Comparison of ENCODE assay signal across 26 cellular contexts in the genomic region with DNA sequence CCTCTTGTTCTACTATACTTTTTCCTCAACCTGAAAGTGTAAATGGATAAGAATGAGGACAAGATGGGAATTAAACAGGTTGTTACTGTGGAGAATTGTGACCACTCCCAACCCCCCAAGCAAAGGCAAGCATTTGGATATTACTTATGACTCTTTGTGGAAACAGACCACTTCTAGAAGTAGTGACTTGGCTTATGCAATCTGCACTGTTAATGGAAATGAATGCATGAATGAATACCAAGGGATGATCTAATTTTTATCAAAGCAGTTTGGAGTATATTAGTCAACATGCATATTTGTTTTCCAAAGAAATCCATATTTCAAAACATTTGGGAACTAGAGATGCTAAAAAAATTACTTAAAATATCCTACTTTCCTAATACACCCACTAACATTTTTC. TPM values are rescaled to one million over a fixed set of nuclear protein-coding genes. Genes with fewer than 3 reads are reported as not detected.
DNase-seq lines count a peak whose midpoint lies in the region; ATAC-seq and TF ChIP-seq lines count a peak whose summit lies in the region.
"Had no signal": no experiment of that assay in that cellular context is flagged by ENCODE, and none has a peak within 500 bp of the region (broad histone marks: within the 10 kb centered on the region; RNA-seq: fewer than 3 reads in every experiment).

No MANE protein-coding gene starts in this region.

- no peak overlapping the region for H3K4me3 ChIP-seq in esophagus muscularis mucosa
- H3K4me3 ChIP-seq in mesenchymal stem cell (ENCODE audit: insufficient read depth in 1 of 2, low read depth in 1 of 2, low read length in 2 of 2): peak overlapping the region in 1 of 2 experiments; percentile 30
- H3K4me3 ChIP-seq: right atrium auricular region, transverse colon had no signal

- H2BK120ac ChIP-seq in mesenchymal stem cell (ENCODE audit: low read depth, low read length): no peak overlapping the region

- no peak for ATAC-seq in GM19455 (IDR thresholded peaks at IDR 0.05; ENCODE audit: unreplicated experiment)
- ATAC-seq in stimulated activated naive CD8-positive, alpha-beta T cell treated with anti-CD3 and anti-CD28 coated beads, Interleukin-15, Interleukin-2, amounts not matched to agents 100 U/mL and 50 U/mL, for 24 hours: no peak
- ATAC-seq: activated CD8-positive, alpha-beta T cell treated with anti-CD3 and anti-CD28 coated beads for 36 hours; activated naive CD8-positive, alpha-beta T cell treated with anti-CD3 and anti-CD28 coated beads, Interleukin-2, amount 50 U/mL, for 24 hours; natural killer cell; Panc1; stimulated activated naive CD8-positive, alpha-beta T cell treated with anti-CD3 and anti-CD28 coated beads, Interleukin-15, amount 100 ng/mL, for 72 hours; T-cell had no signal

- H2BK5ac ChIP-seq in mesenchymal stem cell (ENCODE audit: low read depth, low read length, poor library complexity, severe bottlenecking): no peak overlapping the region

- peaks cover 24% of the 10 kb centered on the region for H3K79me1 ChIP-seq in mesenchymal stem cell (replicated peaks; ENCODE audit: low read length, poor library complexity, severe bottlenecking)

- no peak for TF ChIP-seq EP300 in esophagus muscularis mucosa (IDR thresholded peaks at IDR 0.05)

- no peak overlapping the region for H3K14ac ChIP-seq in mesenchymal stem cell (ENCODE audit: low read length in 2 of 2)

- TF ChIP-seq CTCF in esophagus muscularis mucosa (IDR thresholded peaks at IDR 0.05): no peak

- no peak overlapping the region for H3K23ac ChIP-seq in mesenchymal stem cell (ENCODE audit: low read length in 2 of 2)

- no peak overlapping the region for H2BK15ac ChIP-seq in mesenchymal stem cell (ENCODE audit: low read depth, poor library complexity, severe bottlenecking)

- no peak overlapping the region for H3K18ac ChIP-seq in mesenchymal stem cell (ENCODE audit: low read depth in 1 of 2, low read length in 2 of 2)

- peak; percentile 37 for DNase-seq in HS-5 (ENCODE audit: low read depth)
- DNase-seq in esophagus muscularis mucosa (ENCODE audit: extremely low spot score): no peak
- DNase-seq in mesenchymal stem cell: no peak
- peak; percentile 55 for DNase-seq in stromal cell of bone marrow (ENCODE audit: low read depth)
- DNase-seq in stimulated activated naive CD8-positive, alpha-beta T cell treated with anti-CD3 and anti-CD28 coated beads, Interleukin-15, Interleukin-2, amounts not matched to agents 100 U/mL and 50 U/mL, for 24 hours: no peak
- DNase-seq in activated CD4-positive, alpha-beta T cell treated with anti-CD3 and anti-CD28 coated beads, Interleukin-2, amount 50 U/mL, for 4 hours: no peak
- DNase-seq: activated CD4-positive, CD25-positive, alpha-beta regulatory T cell treated with anti-CD3 and anti-CD28 coated beads, Interleukin-2, amount 50 U/mL, for 72 hours; activated CD8-positive, alpha-beta T cell treated with anti-CD3 and anti-CD28 coated beads for 36 hours; activated effector memory CD4-positive, alpha-beta T cell treated with Interleukin-2 at 50 U/mL for 16 hours; activated naive CD8-positive, alpha-beta T cell treated with anti-CD3 and anti-CD28 coated beads, Interleukin-2, amount 50 U/mL, for 24 hours; brain microvascular endothelial cell; effector CD4-positive, alpha-beta T cell; erythroblast; head of caudate nucleus; KBM-7; natural killer cell; NCI-H146; NCI-H510A treated with DMSO at 0.1 percent for 48 hours; SIG-M5; stimulated activated naive CD8-positive, alpha-beta T cell treated with anti-CD3 and anti-CD28 coated beads, Interleukin-15, amount 100 ng/mL, for 72 hours; T-cell; transverse colon had no signal

- H2BK12ac ChIP-seq in mesenchymal stem cell (ENCODE audit: low read length in 2 of 2): no peak overlapping the region

- H3K4ac ChIP-seq in mesenchymal stem cell (ENCODE audit: low read depth in 1 of 2, low read length in 2 of 2): no peak overlapping the region

- no peak overlapping the region for H2AK5ac ChIP-seq in mesenchymal stem cell (ENCODE audit: low read length, severe bottlenecking)

- H3K9me3 ChIP-seq in esophagus muscularis mucosa: no peaks in the 10 kb centered on the region
- no peaks in the 10 kb centered on the region for H3K9me3 ChIP-seq in mesenchymal stem cell (ENCODE audit: control insufficient read depth, low read length)
- H3K9me3 ChIP-seq: right atrium auricular region, transverse colon had no signal

- peak overlapping the region; percentile 11 for H3K9ac ChIP-seq in mesenchymal stem cell (ENCODE audit: low read length)

- H3K4me2 ChIP-seq in mesenchymal stem cell (ENCODE audit: low read length, poor library complexity, severe bottlenecking): no peak overlapping the region

- H2AFZ ChIP-seq in mesenchymal stem cell (ENCODE audit: low read depth, low read length): no peak overlapping the region

- H4K91ac ChIP-seq in mesenchymal stem cell (ENCODE audit: low read length): no peak overlapping the region

- intact Hi-C loops in esophagus muscularis mucosa (cut with DNase I): no loop called here

- H4K8ac ChIP-seq in mesenchymal stem cell (ENCODE audit: low read length): no peak overlapping the region

- H3K36me3 ChIP-seq in esophagus muscularis mucosa (peaks cover 0 to 45% (median 23%) of the 10 kb centered on the region in 4 donors), mesenchymal stem cell (ENCODE audit: control insufficient read depth in 1 of 2, insufficient read depth in 2 of 2, low read depth in 1 of 2, low read length in 2 of 2) (peaks cover 41 to 77% of the 10 kb centered on the region in 2 experiments)
- H3K36me3 ChIP-seq: transverse colon had no signal

- peaks cover 42 to 85% (median 82%) of the 10 kb centered on the region in 4 donors for H3K4me1 ChIP-seq in esophagus muscularis mucosa
- H3K4me1 ChIP-seq in mesenchymal stem cell (ENCODE audit: control insufficient read depth, insufficient read depth, low read depth, low read length): peaks cover 10% of the 10 kb centered on the region

- H3K27ac ChIP-seq in esophagus muscularis mucosa (replicated peaks in 1 of 4) (peak overlapping the region in 3 of 4 donors; percentile 1 to 64 (median 1)), mesenchymal stem cell (ENCODE audit: low read length, poor library complexity, severe bottlenecking) (no peak overlapping the region)
- H3K27ac ChIP-seq: brain microvascular endothelial cell had no signal

- no peak for TF ChIP-seq POLR2A in esophagus muscularis mucosa (IDR thresholded peaks at IDR 0.05; ENCODE audit: low read depth)

- H3K27me3 ChIP-seq in esophagus muscularis mucosa: no peaks in the 10 kb centered on the region
- H3K27me3 ChIP-seq in mesenchymal stem cell (ENCODE audit: control insufficient read depth in 1 of 2, insufficient read depth in 1 of 2, low read length in 2 of 2): no peaks in the 10 kb centered on the region
- H3K27me3 ChIP-seq: brain microvascular endothelial cell, right atrium auricular region, transverse colon had no signal

RNA-seq across cellular contexts. Expression of a gene that starts 35.3 kb away (rescaled TPM):
- 100 to 1,000 TPM; 172 to 259 (median 182) TPM for total RNA-seq in esophagus muscularis mucosa
- 20.5 TPM for polyA plus RNA-seq in mesenchymal stem cell (2013, experiment 1 of 2)
- polyA plus RNA-seq in mesenchymal stem cell (2013, experiment 2 of 2): 19.9 TPM
- total RNA-seq: HT-29 had no signal

Comparison
In these comparisons a context has a peak if more than half of its experiments do, and no peak if none do; other contexts are left out.
1. DNase-seq: peak in HS-5 (single experiment) and stromal cell of bone marrow (single experiment); none in esophagus muscularis mucosa (single experiment), mesenchymal stem cell (single experiment), stimulated activated naive CD8-positive, alpha-beta T cell treated with anti-CD3 and anti-CD28 coated beads, Interleukin-15, Interleukin-2, amounts not matched to agents 100 U/mL and 50 U/mL, for 24 hours (single experiment) and activated CD4-positive, alpha-beta T cell treated with anti-CD3 and anti-CD28 coated beads, Interleukin-2, amount 50 U/mL, for 4 hours (0 of 2).